ENCODE assay signal across 12 cellular contexts in the genomic region with DNA sequence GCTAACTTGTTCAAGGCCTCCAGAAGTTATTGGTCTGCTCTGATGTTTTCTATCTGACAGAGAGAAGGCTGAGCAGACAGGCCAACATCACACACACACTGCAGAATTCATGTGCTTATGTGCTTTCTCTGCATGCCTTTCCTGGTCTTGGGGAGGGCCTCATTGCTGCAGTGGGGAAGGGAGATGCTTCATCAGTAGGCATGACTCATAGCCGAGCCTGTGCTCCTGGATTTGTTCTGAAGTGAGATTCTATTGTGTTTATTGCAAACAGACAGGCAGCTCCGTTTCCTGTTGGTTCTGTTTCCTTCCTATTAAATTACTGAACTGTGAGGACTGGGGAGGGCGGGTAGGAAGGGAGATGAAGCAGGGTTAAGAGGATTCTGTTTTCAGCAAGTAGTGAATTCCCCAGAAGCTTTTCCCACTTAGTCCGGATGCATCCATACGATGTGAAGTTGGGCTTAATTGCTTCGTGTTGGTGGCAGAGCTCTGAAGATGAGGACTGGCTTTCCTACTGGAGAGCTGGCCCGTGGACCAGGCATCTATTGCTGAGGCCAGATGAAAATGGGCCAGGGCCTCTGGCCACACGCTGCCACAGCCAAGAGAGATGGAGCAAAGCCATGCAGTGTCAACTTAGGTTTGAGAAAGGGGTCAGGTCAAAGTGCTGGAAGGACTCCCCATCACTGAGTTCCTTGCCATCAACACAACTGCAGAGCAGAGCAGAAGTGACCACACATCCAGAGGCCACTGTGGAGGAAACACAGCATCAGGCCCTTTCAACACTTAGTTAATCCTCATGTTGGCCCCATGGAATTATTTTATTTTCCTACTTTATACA.
DNase-seq lines count a peak whose midpoint lies in the region; ATAC-seq, FAIRE-seq and TF ChIP-seq lines count a peak whose summit lies in the region.
"Had no signal": no experiment of that assay in that cellular context is flagged by ENCODE, and none has a peak within 500 bp of the region (broad histone marks: within the 10 kb centered on the region; RNA-seq: fewer than 3 reads in every experiment).

No MANE protein-coding gene starts in this region.

- peaks cover 4% of the 10 kb centered on the region for H3K36me3 Mint-ChIP-seq in T-helper 17 cell (ENCODE audit: low read depth)
- H3K36me3 Mint-ChIP-seq: immature natural killer cell had no signal

- peaks cover 36% of the 10 kb centered on the region for H3K4me1 Mint-ChIP-seq in T-helper 17 cell
- H3K4me1 Mint-ChIP-seq: B cell, immature natural killer cell had no signal

- no peak for FAIRE-seq in H54 (lab: Jason Lieb, UNC)

- H3K4me3 ChIP-seq in heart right ventricle, result no peak overlapping the region

- H3K9me3 ChIP-seq in T-helper 17 cell (ENCODE audit: control insufficient read depth, low read length, poor library complexity, severe bottlenecking) (no peaks in the 10 kb centered on the region), heart right ventricle (peaks cover 0 to 10% (median 0%) of the 10 kb centered on the region in 11 donors)

- H3K27ac Mint-ChIP-seq in T-helper 17 cell, result peak overlapping the region; percentile 79
- H3K27ac Mint-ChIP-seq: B cell, immature natural killer cell, nephron progenitor cell had no signal

- intact Hi-C loops in heart right ventricle (cut with DNase I), result no loop called here

- peaks cover 0 to 5% (median 0%) of the 10 kb centered on the region in 7 donors for H3K27me3 ChIP-seq in heart right ventricle

- H3K27me3 Mint-ChIP-seq in T-helper 17 cell, result no peaks in the 10 kb centered on the region

- no peaks in the 10 kb centered on the region for H3K36me3 ChIP-seq in heart right ventricle

- WGBS in heart right ventricle, 2 donors, result 32 to 51% methylated on average over 8 of the region's 8 CpGs

- DNase-seq in A172 (ENCODE audit: low spot score) (peak; percentile 90), HT-29 (ENCODE audit: low spot score) (peak; percentile 74), T-helper 17 cell (no peak), heart right ventricle (no peak), 8988T (no peak), NCI-H1694 (lab: John Stamatoyannopoulos, UW) (no peak), H54 (ENCODE audit: insufficient read length, low spot score) (no peak)
- no peak for DNase-seq in effector CD4-positive, alpha-beta T cell
- DNase-seq: immature natural killer cell, NCI-H446, nephron progenitor cell had no signal

- peak overlapping the region in 2 of 10 donors; percentile 39 to 45 for H3K27ac ChIP-seq in heart right ventricle

- TF ChIP-seq CTCF in heart right ventricle (IDR thresholded peaks at IDR 0.05), result no peak

- ATAC-seq in T-helper 17 cell (no peak), heart right ventricle (peak in 5 of 8 donors; percentile 35 to 90 (median 53))

- H3K4me3 Mint-ChIP-seq in T-helper 17 cell, result no peak overlapping the region
- H3K4me3 Mint-ChIP-seq: B cell, immature natural killer cell, nephron progenitor cell had no signal

- no peak for TF ChIP-seq POLR2A in H54 (IDR thresholded peaks at IDR 0.05; ENCODE audit: low read depth, low read length)

- peaks cover 0 to 16% (median 0%) of the 10 kb centered on the region in 9 donors for H3K4me1 ChIP-seq in heart right ventricle

Comparison
In these comparisons a context has a peak if more than half of its experiments do, and no peak if none do; other contexts are left out.
1. DNase-seq: peak in A172 (single experiment) and HT-29 (single experiment); none in T-helper 17 cell (0 of 3), heart right ventricle (0 of 2), 8988T (single experiment), NCI-H1694 (single experiment), effector CD4-positive, alpha-beta T cell (single experiment) and H54 (single experiment).